ENCODE assay signal across 10 cellular contexts in genomic region chr1:27301052-27301422, GRCh38. TPM values are rescaled to one million over a fixed set of nuclear protein-coding genes. Genes with fewer than 3 reads are reported as not detected.
DNase-seq lines count a peak whose midpoint lies in the region; ATAC-seq and TF ChIP-seq lines count a peak whose summit lies in the region.
"Had no signal": no experiment of that assay in that cellular context is flagged by ENCODE, and none has a peak within 500 bp of the region (broad histone marks: within the 10 kb centered on the region; RNA-seq: fewer than 3 reads in every experiment).

No MANE protein-coding gene starts in this region.

- H3K27me3 Mint-ChIP-seq in endodermal cell (ENCODE audit: insufficient read depth): no peaks in the 10 kb centered on the region
- H3K27me3 Mint-ChIP-seq: activated B cell treated with CpG ODN at 0.5 μM for 24 hours had no signal

- H4K20me1 ChIP-seq in BLaER1: no peaks in the 10 kb centered on the region
- no peaks in the 10 kb centered on the region for H4K20me1 ChIP-seq in OCI-LY7 (ENCODE audit: insufficient read depth, low read length)

- H3K27me3 ChIP-seq in BLaER1 (no peaks in the 10 kb centered on the region), endodermal cell (ENCODE audit: control insufficient read depth, insufficient read depth, low read length, poor library complexity, severe bottlenecking) (no peaks in the 10 kb centered on the region), trophoblast cell (ENCODE audit: insufficient read depth, low read length) (no peaks in the 10 kb centered on the region)
- H3K27me3 ChIP-seq: neutrophil had no signal

- intact Hi-C loops in OCI-LY7 (cut with micrococcal nuclease; ENCODE audit: unreplicated experiment): loop anchor here (1.0 to 10.0 kb wide), 4 partner anchors 54 to 305 kb away; no protein-coding TSS in a partner anchor

- 70 to 78% methylated on average over 3 to 8 of the region's 8 CpGs for WGBS in endodermal cell (ENCODE audit: insufficient coverage in 1 of 2, insufficient read length in 1 of 2), 2 experiments
- no CpG with 5 or more reads among the region's 8 CpGs for WGBS in trophoblast cell (ENCODE audit: extremely low coverage, insufficient coverage, insufficient read length)

- H4K8ac ChIP-seq in trophoblast cell (ENCODE audit: low read depth, low read length): no peak overlapping the region

- no peak overlapping the region for H4K91ac ChIP-seq in trophoblast cell (ENCODE audit: low read depth, low read length)

- H3K9me3 ChIP-seq in BLaER1 (no peaks in the 10 kb centered on the region), OCI-LY7 (ENCODE audit: low read length) (no peaks in the 10 kb centered on the region), endodermal cell (ENCODE audit: control insufficient read depth, low read length) (no peaks in the 10 kb centered on the region), trophoblast cell (ENCODE audit: insufficient read depth, low read depth, low read length) (peaks cover 2% of the 10 kb centered on the region)
- H3K9me3 ChIP-seq: neutrophil had no signal

- H2BK5ac ChIP-seq in trophoblast cell (ENCODE audit: low read depth, low read length, poor library complexity): no peak overlapping the region

- H3K79me2 ChIP-seq in OCI-LY7 (ENCODE audit: insufficient read depth, low read depth, low read length): no peaks in the 10 kb centered on the region
- H3K79me2 ChIP-seq in trophoblast cell (ENCODE audit: control insufficient read depth, insufficient read depth, low read length, poor library complexity): no peaks in the 10 kb centered on the region

- no peak overlapping the region for H4K12ac ChIP-seq in trophoblast cell (ENCODE audit: low read depth, low read length)

- H2BK120ac ChIP-seq in trophoblast cell (ENCODE audit: insufficient read depth, low read length, poor library complexity): no peak overlapping the region

- H3K9me3 Mint-ChIP-seq in endodermal cell: no peaks in the 10 kb centered on the region
- H3K9me3 Mint-ChIP-seq: activated B cell treated with CpG ODN at 0.5 μM for 24 hours had no signal

- POLR2A ChIA-PET in OCI-LY7 (lab: Charles Lee): interaction anchor here (0.6 kb wide), 2 partner anchors 45 to 298 kb away, joined by 3 read pairs; no protein-coding TSS in a partner anchor

- H3K9ac ChIP-seq in BLaER1 (no peak overlapping the region; the same call in 1 of the 2 replicates), endodermal cell (ENCODE audit: extremely low read depth, low read length, poor library complexity, severe bottlenecking) (no peak overlapping the region), trophoblast cell (ENCODE audit: low read length) (no peak overlapping the region)

- BruUV-seq in OCI-LY7 (replicated peaks; lab: Mats Ljungman, UMichigan): no TSS peak

- H2AFZ ChIP-seq in OCI-LY7 (ENCODE audit: low read length) (no peak overlapping the region), trophoblast cell (ENCODE audit: insufficient read depth, low read length, poor library complexity) (no peak overlapping the region)

- H3K79me1 ChIP-seq in trophoblast cell (ENCODE audit: low read length): peaks cover 12% of the 10 kb centered on the region

- H3K4me1 ChIP-seq in BLaER1: peaks cover 38% of the 10 kb centered on the region
- H3K4me1 ChIP-seq in OCI-LY7 (ENCODE audit: insufficient read depth, low read length, poor library complexity, severe bottlenecking): peaks cover 9% of the 10 kb centered on the region
- H3K4me1 ChIP-seq in endodermal cell (ENCODE audit: control insufficient read depth, insufficient read depth, low read length): peaks cover 21% of the 10 kb centered on the region
- peaks cover 19 to 24% of the 10 kb centered on the region in 2 experiments for H3K4me1 ChIP-seq in trophoblast cell (ENCODE audit: control insufficient read depth in 1 of 2, insufficient read depth in 2 of 2, low read length in 2 of 2)

- no peak overlapping the region for H3K18ac ChIP-seq in trophoblast cell (ENCODE audit: low read length)

- H3K36me3 ChIP-seq in BLaER1: peaks cover 81% of the 10 kb centered on the region
- H3K36me3 ChIP-seq in OCI-LY7 (ENCODE audit: insufficient read depth, low read length): no peaks in the 10 kb centered on the region
- H3K36me3 ChIP-seq in endodermal cell (ENCODE audit: control insufficient read depth, insufficient read depth, low read length): peaks cover 18% of the 10 kb centered on the region
- H3K36me3 ChIP-seq in trophoblast cell (ENCODE audit: control insufficient read depth in 1 of 2, insufficient read depth in 2 of 2, low read length in 2 of 2): peaks cover 8 to 10% of the 10 kb centered on the region in 2 experiments

- no peak overlapping the region for H3K23ac ChIP-seq in trophoblast cell (ENCODE audit: low read length)

- CTCF ChIA-PET in OCI-LY7 (lab: Charles Lee; ENCODE audit: unreplicated experiment): interaction anchor here (0.6 kb wide), 1 partner anchor 32 kb away, joined by 3 read pairs; no protein-coding TSS in a partner anchor

- peak overlapping the region; percentile 52 for H3K27ac Mint-ChIP-seq in endodermal cell
- H3K27ac Mint-ChIP-seq: activated B cell treated with CpG ODN at 0.5 μM for 24 hours had no signal

- no peak overlapping the region for H3K4ac ChIP-seq in trophoblast cell (ENCODE audit: low read depth, low read length)

- H3K4me3 ChIP-seq in BLaER1: no peak overlapping the region; the same call in 1 of the 2 replicates
- H3K4me3 ChIP-seq in OCI-LY7 (ENCODE audit: low read depth, low read length, poor library complexity, severe bottlenecking): no peak overlapping the region
- H3K4me3 ChIP-seq in endodermal cell (ENCODE audit: low read length): no peak overlapping the region
- H3K4me3 ChIP-seq in trophoblast cell (ENCODE audit: low read depth, low read length): no peak overlapping the region

- peak overlapping the region; percentile 84 for H3K4me2 ChIP-seq in BLaER1
- H3K4me2 ChIP-seq in OCI-LY7 (ENCODE audit: low read length): no peak overlapping the region
- no peak overlapping the region for H3K4me2 ChIP-seq in trophoblast cell (ENCODE audit: low read length)

- ATAC-seq in HG02885 (IDR thresholded peaks at IDR 0.05; ENCODE audit: poor library complexity, unreplicated experiment): no peak

- DNase-seq in OCI-LY7 (ENCODE audit: low spot score): no peak
- DNase-seq in endodermal cell: no peak
- DNase-seq in trophoblast cell: peak in 1 of 2 donors; percentile 34
- no peak for DNase-seq in NCI-H2081 treated with DMSO at 0.1 percent for 48 hours (lab: John Stamatoyannopoulos, UW)
- no peak for DNase-seq in cerebellar cortex (ENCODE audit: low spot score)
- DNase-seq in retina: no peak

- no peaks in the 10 kb centered on the region for H3K9me2 ChIP-seq in OCI-LY7 (ENCODE audit: insufficient read depth, low read length)

- H3K4me3 Mint-ChIP-seq in endodermal cell: no peak overlapping the region
- H3K4me3 Mint-ChIP-seq: activated B cell treated with CpG ODN at 0.5 μM for 24 hours had no signal

- peak overlapping the region; percentile 84 for H3K27ac ChIP-seq in BLaER1
- H3K27ac ChIP-seq in OCI-LY7 (ENCODE audit: low read depth, low read length, poor library complexity, severe bottlenecking): no peak overlapping the region
- peak overlapping the region; percentile 51 for H3K27ac ChIP-seq in endodermal cell (ENCODE audit: low read depth, low read length)
- H3K27ac ChIP-seq in trophoblast cell (ENCODE audit: low read depth, low read length): no peak overlapping the region

- TF ChIP-seq CTCF in OCI-LY7 (conservative IDR thresholded peaks at IDR 0.05; ENCODE audit: low read length) (peak; percentile 54; the same call in 1 of the 2 replicates), endodermal cell (conservative IDR thresholded peaks at IDR 0.05) (no peak)

- peaks cover 23% of the 10 kb centered on the region for H3K36me3 Mint-ChIP-seq in endodermal cell (ENCODE audit: low read depth)

- peaks cover 29% of the 10 kb centered on the region for H3K4me1 Mint-ChIP-seq in endodermal cell

- H3K14ac ChIP-seq in trophoblast cell (ENCODE audit: low read length): no peak overlapping the region

- no peak overlapping the region for H2BK12ac ChIP-seq in trophoblast cell (ENCODE audit: low read length)

- H2AK5ac ChIP-seq in trophoblast cell (ENCODE audit: low read length): peak overlapping the region; percentile 11

RNA-seq across cellular contexts. Expression of gene TMEM222, which starts 20.9 kb away (rescaled TPM):
- 32.8 and 43.4 TPM in 2 replicates for total RNA-seq in OCI-LY7 (2014; rRNA removed; shearing (Covaris generic))
- total RNA-seq in OCI-LY7 (2022): 29.5 and 30.9 TPM in 2 replicates
- total RNA-seq in endodermal cell: 10 to 100 TPM; 26.0 to 31.8 TPM
- polyA plus RNA-seq in endodermal cell (2013, experiment 1 of 2): 22.2 TPM
- polyA plus RNA-seq in endodermal cell (2013, experiment 2 of 2): 22.5 TPM
- polyA plus RNA-seq in trophoblast cell (2013): 23.7 and 23.9 TPM in 2 replicates

RNA-seq across cellular contexts. Expression of gene SYTL1, which starts 40.8 kb away (rescaled TPM):
- total RNA-seq in OCI-LY7 (2014; rRNA removed; shearing (Covaris generic)): 67.9 and 117 TPM in 2 replicates
- 81.7 and 91.6 TPM in 2 replicates for total RNA-seq in OCI-LY7 (2022)
- total RNA-seq in endodermal cell: 1 to 10 TPM; 6.7 to 7.5 TPM
- 3.2 TPM for polyA plus RNA-seq in endodermal cell (2013, experiment 1 of 2)
- polyA plus RNA-seq in endodermal cell (2013, experiment 2 of 2): 4.9 TPM
- polyA plus RNA-seq in trophoblast cell (2013): 18.2 and 20.4 TPM in 2 replicates

Comparison
In these comparisons a context has a peak if more than half of its experiments do, and no peak if none do; other contexts are left out.
1. H3K27ac ChIP-seq: peak in BLaER1 (single experiment) and endodermal cell (single experiment); none in OCI-LY7 (single experiment) and trophoblast cell (single experiment).
2. RNA of gene SYTL1, which starts 40.8 kb away (total RNA-seq): 67.9 to 117 TPM in OCI-LY7; 6.7 to 7.5 TPM in endodermal cell; every median in the first group is over 4 times any median in the second.